ENCODE assay signal across 18 cellular contexts in the genomic region with DNA sequence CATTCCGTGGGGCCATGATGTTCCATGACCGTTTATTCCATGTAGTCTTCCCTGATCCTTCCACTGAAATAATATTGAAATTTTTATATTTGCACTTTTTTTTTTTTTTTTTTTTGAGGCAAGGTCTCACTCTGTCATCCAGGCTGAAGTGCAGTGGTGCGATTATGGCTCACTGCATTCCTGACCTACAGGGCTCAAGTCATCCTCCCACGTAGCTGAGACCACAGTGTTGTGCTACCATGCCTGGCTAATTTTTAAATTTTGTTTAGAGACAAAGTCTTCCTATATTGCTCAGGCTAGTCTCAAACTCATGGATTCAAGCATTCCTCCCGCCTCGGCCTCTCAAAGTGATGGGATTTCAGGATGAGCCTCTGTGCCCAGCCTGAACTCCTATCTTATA.
DNase-seq lines count a peak whose midpoint lies in the region; ATAC-seq, FAIRE-seq and TF ChIP-seq lines count a peak whose summit lies in the region.
"Had no signal": no experiment of that assay in that cellular context is flagged by ENCODE, and none has a peak within 500 bp of the region (broad histone marks: within the 10 kb centered on the region; RNA-seq: fewer than 3 reads in every experiment).

No MANE protein-coding gene starts in this region.

- H3K9me3 ChIP-seq in K562 (replicated peaks; ENCODE audit: control insufficient read depth, insufficient read depth, low read depth, low read length) (no peaks in the 10 kb centered on the region), SJCRH30 (replicated peaks) (no peaks in the 10 kb centered on the region)
- H3K9me3 ChIP-seq: A549, HAP-1 had no signal

- no peak overlapping the region for H3K4me2 ChIP-seq in K562 (ENCODE audit: insufficient read depth, low read length)
- H3K4me2 ChIP-seq: A549 had no signal

- no peaks in the 10 kb centered on the region for H3K36me3 ChIP-seq in K562 (ENCODE audit: control insufficient read depth, insufficient read depth, low read length)
- H3K36me3 ChIP-seq in SJCRH30, result no peaks in the 10 kb centered on the region
- H3K36me3 ChIP-seq: HAP-1 had no signal

- H3K9me1 ChIP-seq in K562 (ENCODE audit: control insufficient read depth, insufficient read depth, low read length), result no peaks in the 10 kb centered on the region

- WGBS in K562 (ENCODE audit: insufficient coverage, low coverage, missing lambda C conversion rate), result 65% methylated on average over 6 of the region's 6 CpGs

- H2AFZ ChIP-seq in K562 (ENCODE audit: low read depth, low read length), result 0 out of 2 replicates have a peak overlapping the region, but pooled peaks have one; percentile 3
- H2AFZ ChIP-seq: GM23248 had no signal

- TF ChIP-seq POLR2A in NB4 (IDR thresholded peaks at IDR 0.05; ENCODE audit: extremely low read depth, insufficient read length) (no peak), K562 (conservative IDR thresholded peaks at IDR 0.05) (no peak), GM12891 (IDR thresholded peaks at IDR 0.05; ENCODE audit: low read depth, low read length) (no peak)

- POLR2A ChIA-PET in K562 (lab: Yijun Ruan, JAX), result interaction anchor here (0.6 to 1.1 kb wide), 2 partner anchors 10 to 24 kb away, joined by 3 to 4 read pairs; no protein-coding TSS in a partner anchor

- no peak overlapping the region for H3K27ac ChIP-seq in K562 (ENCODE audit: extremely low read depth, low read depth, low read length)
- H3K27ac ChIP-seq in SJCRH30, result no peak overlapping the region
- H3K27ac ChIP-seq: 22Rv1, A549, C4-2B, GM23248 had no signal

- peak; percentile 14 for DNase-seq in NB4 (ENCODE audit: low read depth)
- no peak for DNase-seq in K562 (ENCODE audit: extremely low read depth in 1 of 4, low spot score in 3 of 4)
- DNase-seq in kidney glomerular epithelial cell (lab: John Stamatoyannopoulos, UW), result peak; percentile 43
- DNase-seq in renal cortical epithelial cell (ENCODE audit: low read depth), result peak; percentile 47
- DNase-seq in SJCRH30, result no peak
- DNase-seq in GM12891 (ENCODE audit: insufficient read length, low spot score), result no peak
- no peak for DNase-seq in MV-4-11 (lab: John Stamatoyannopoulos, UW)
- DNase-seq: AML-193; CD4-positive, alpha-beta T cell; DMS153; DMS79; GDM1; GM23248 had no signal

- H3K4me3 ChIP-seq in NB4 (ENCODE audit: low read depth, low read length) (no peak overlapping the region), K562 (no peak overlapping the region), SJCRH30 (no peak overlapping the region)
- H3K4me3 ChIP-seq: A549, GM23248, HAP-1 had no signal

- intact Hi-C loops in K562 (cut with micrococcal nuclease), result no loop called here

- no peak for FAIRE-seq in K562 (lab: Jason Lieb, UNC)
- no peak for FAIRE-seq in GM12891 (lab: Jason Lieb, UNC)
- FAIRE-seq: A549, HepG2 had no signal

- H3K9ac ChIP-seq in K562 (ENCODE audit: insufficient read depth in 1 of 2, low read depth in 2 of 2, low read length in 2 of 2), result no peak overlapping the region
- H3K9ac ChIP-seq: GM23248 had no signal

- H4K20me1 ChIP-seq in K562 (replicated peaks; ENCODE audit: control insufficient read depth, insufficient read depth, low read length), result no peaks in the 10 kb centered on the region

- BruUV-seq in K562 (replicated peaks; lab: Mats Ljungman, UMichigan), result no TSS peak

- no peaks in the 10 kb centered on the region for H3K79me2 ChIP-seq in K562 (ENCODE audit: control insufficient read depth, insufficient read depth, low read length)

- no peak for TF ChIP-seq EP300 in K562 (IDR thresholded peaks at IDR 0.05; ENCODE audit: low read length)

- peak; percentile 27; the same call in 1 of the 3 replicates for ATAC-seq in K562
- ATAC-seq: A549, HepG2 had no signal

- H3K4me1 ChIP-seq in K562 (replicated peaks in 1 of 2; ENCODE audit: control insufficient read depth in 2 of 2, insufficient read depth in 2 of 2, low read length in 2 of 2) (no peaks in the 10 kb centered on the region), SJCRH30 (no peaks in the 10 kb centered on the region)
- H3K4me1 ChIP-seq: A549, HAP-1 had no signal

- TF ChIP-seq RAD21 in K562 (CRISPR knock-in tag; conservative IDR thresholded peaks at IDR 0.05 in 1 of 2, IDR thresholded peaks at IDR 0.05 in 1 of 2), result no peak

- in situ Hi-C loops in K562 (cut with MboI), result no loop called here

- CTCF ChIA-PET in K562 (lab: Yijun Ruan, JAX; ENCODE audit: low intra/inter-chr PET ratio), result no interaction called here

- TF ChIP-seq CTCF in NB4 (IDR thresholded peaks at IDR 0.05; ENCODE audit: low read depth, low read length), result no peak
- no peak for TF ChIP-seq CTCF in K562 (IDR thresholded peaks at IDR 0.05 in 2 of 3, conservative IDR thresholded peaks at IDR 0.05 in 1 of 3; ENCODE audit: insufficient read depth in 2 of 3, low read depth in 1 of 3, low read length in 3 of 3)

- H3K27me3 ChIP-seq in K562 (ENCODE audit: control insufficient read depth in 2 of 2, insufficient read depth in 2 of 2, low read length in 2 of 2) (no peaks in the 10 kb centered on the region), SJCRH30 (no peaks in the 10 kb centered on the region; the same call in 1 of the 2 replicates)

TF ChIP-seq in K562, 482 proteins besides CTCF, POLR2A, EP300 and RAD21:
- TF ChIP-seq UBTF (IDR thresholded peaks at IDR 0.05; ENCODE audit: borderline replicate concordance in 1 of 2, low read depth in 2 of 2, low read length in 2 of 2), result no peak
- no peak for TF ChIP-seq POLR3A (IDR thresholded peaks at IDR 0.05; ENCODE audit: borderline replicate concordance, extremely low read depth, insufficient read depth, insufficient read length)
- no peak for TF ChIP-seq ZC3H4 (CRISPR knock-in tag; IDR thresholded peaks at IDR 0.05; ENCODE audit: borderline replicate concordance)
- no peak for TF ChIP-seq SREBF1 (IDR thresholded peaks at IDR 0.05; ENCODE audit: borderline replicate concordance, low read depth, low read length)
- no peak for TF ChIP-seq ZNF445 (CRISPR knock-in tag; IDR thresholded peaks at IDR 0.05; ENCODE audit: low read depth)
- TF ChIP-seq PYGO2 (tag; IDR thresholded peaks at IDR 0.05), result no peak
- no peak for TF ChIP-seq NR4A1 (CRISPR knock-in tag; IDR thresholded peaks at IDR 0.05)
- TF ChIP-seq NR4A1 (tag; IDR thresholded peaks at IDR 0.05), result no peak
- TF ChIP-seq FOXK2 (conservative IDR thresholded peaks at IDR 0.05 in 1 of 2, IDR thresholded peaks at IDR 0.05 in 1 of 2; ENCODE audit: low read depth in 2 of 2), result no peak

TF ChIP-seq in GM12891, 5 proteins besides CTCF, POLR2A, EP300 and RAD21:
- TF ChIP-seq PAX5 (IDR thresholded peaks at IDR 0.05; ENCODE audit: insufficient read depth, low read length, severe bottlenecking), result no peak
- no peak for TF ChIP-seq TAF1 (IDR thresholded peaks at IDR 0.05; ENCODE audit: low read depth, low read length)
- TF ChIP-seq POLR2AphosphoS5 (IDR thresholded peaks at IDR 0.05; ENCODE audit: low read depth, low read length), result no peak
- no peak for TF ChIP-seq SPI1 (IDR thresholded peaks at IDR 0.05; ENCODE audit: low read depth, low read length)
- TF ChIP-seq POU2F2 (IDR thresholded peaks at IDR 0.05; ENCODE audit: low read depth, low read length), result no peak

Comparison
In these comparisons a context has a peak if more than half of its experiments do, and no peak if none do; other contexts are left out.
1. DNase-seq: peak in NB4 (single experiment), kidney glomerular epithelial cell (single experiment) and renal cortical epithelial cell (single experiment); none in K562 (0 of 4), SJCRH30 (0 of 2), GM12891 (single experiment) and MV-4-11 (single experiment).